Comparison of ENCODE assay signal across 14 cellular contexts in the genomic region with DNA sequence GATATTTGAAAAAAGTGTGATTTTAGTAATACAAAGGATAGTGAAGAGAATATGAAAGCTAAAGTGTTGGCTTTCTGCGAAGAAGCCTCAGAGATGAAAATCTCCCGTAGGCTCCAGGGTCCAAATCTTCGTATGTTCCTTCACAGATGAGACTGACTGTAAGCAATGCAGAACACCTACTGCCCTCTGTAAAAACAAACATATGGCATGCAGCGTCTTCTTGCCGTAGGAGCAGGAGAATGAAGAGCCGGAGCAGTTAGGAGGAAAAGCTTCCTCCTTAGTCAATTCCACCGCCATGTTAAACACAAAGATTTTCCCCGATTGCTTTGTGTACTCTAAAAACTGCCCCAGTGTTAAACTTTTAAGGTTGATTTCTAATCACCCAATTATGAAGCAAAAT. TPM values are rescaled to one million over a fixed set of nuclear protein-coding genes. Genes with fewer than 3 reads are reported as not detected.
DNase-seq lines count a peak whose midpoint lies in the region; ATAC-seq, FAIRE-seq and TF ChIP-seq lines count a peak whose summit lies in the region.
"Had no signal": no experiment of that assay in that cellular context is flagged by ENCODE, and none has a peak within 500 bp of the region (broad histone marks: within the 10 kb centered on the region; RNA-seq: fewer than 3 reads in every experiment).

No MANE protein-coding gene starts in this region.

- no peak overlapping the region for H3K4me3 Mint-ChIP-seq in stimulated activated memory B cell treated with anti-CD40 and anti-IgM and Interleukin-4, amounts not matched to agents 10 μg/mL and 1 μg/mL and 100 μg/mL, for 72 hours

- H3K27ac ChIP-seq in duodenal mucosa (ENCODE audit: low read depth, low read length): no peak overlapping the region
- H3K27ac ChIP-seq: Peyer's patch had no signal

- H3K27me3 Mint-ChIP-seq in stimulated activated memory B cell treated with anti-CD40 and anti-IgM and Interleukin-4, amounts not matched to agents 10 μg/mL and 1 μg/mL and 100 μg/mL, for 72 hours: no peaks in the 10 kb centered on the region
- H3K27me3 Mint-ChIP-seq: brain had no signal

- no peak for TF ChIP-seq POLR2A in GM12892 (IDR thresholded peaks at IDR 0.05; ENCODE audit: low read depth, low read length)

- no peak for ATAC-seq in stimulated activated memory B cell treated with anti-CD40 and anti-IgM and Interleukin-4, amounts not matched to agents 10 μg/mL and 1 μg/mL and 100 μg/mL, for 72 hours

- H3K9me3 Mint-ChIP-seq in stimulated activated memory B cell treated with anti-CD40 and anti-IgM and Interleukin-4, amounts not matched to agents 10 μg/mL and 1 μg/mL and 100 μg/mL, for 72 hours: no peaks in the 10 kb centered on the region
- H3K9me3 Mint-ChIP-seq: brain had no signal

- H3K36me3 Mint-ChIP-seq in stimulated activated memory B cell treated with anti-CD40 and anti-IgM and Interleukin-4, amounts not matched to agents 10 μg/mL and 1 μg/mL and 100 μg/mL, for 72 hours: peaks cover 10% of the 10 kb centered on the region

- H3K4me1 ChIP-seq in duodenal mucosa (ENCODE audit: control insufficient read depth in 1 of 2, insufficient read depth in 2 of 2, low read length in 2 of 2) (no peaks in the 10 kb centered on the region), mucosa of stomach (ENCODE audit: control insufficient read depth, insufficient read depth, low read length) (no peaks in the 10 kb centered on the region)
- H3K4me1 ChIP-seq: Peyer's patch had no signal

- peak; percentile 68 for DNase-seq in Caki2 (ENCODE audit: low read depth)
- peak; percentile 31 for DNase-seq in NCI-H2227 (lab: John Stamatoyannopoulos, UW; ENCODE audit: unreplicated experiment)
- DNase-seq in GM12892 (ENCODE audit: insufficient read length): no peak
- no peak for DNase-seq in H7
- no peak for DNase-seq in stimulated activated naive CD4-positive, alpha-beta T cell (lab: John Stamatoyannopoulos, UW)
- DNase-seq: activated T-cell treated with anti-CD3 and anti-CD28 coated beads, Interleukin-2, amount 50 U/mL, for 48 hours; GDM1; Peyer's patch; stimulated activated CD4-positive, alpha-beta T cell treated with anti-CD3 and anti-CD28 coated beads, Interleukin-4, amount 100 ng/mL, for 24 hours had no signal

- H3K36me3 ChIP-seq in duodenal mucosa (ENCODE audit: control insufficient read depth in 1 of 2, insufficient read depth in 2 of 2, low read length in 2 of 2): no peaks in the 10 kb centered on the region
- H3K36me3 ChIP-seq in mucosa of stomach (ENCODE audit: control insufficient read depth, insufficient read depth, low read length): no peaks in the 10 kb centered on the region
- no peaks in the 10 kb centered on the region for H3K36me3 ChIP-seq in H7 (replicated peaks; ENCODE audit: control insufficient read depth, insufficient read depth, low read length)
- H3K36me3 ChIP-seq: Peyer's patch had no signal

- no peaks in the 10 kb centered on the region for H3K27me3 ChIP-seq in duodenal mucosa (ENCODE audit: control insufficient read depth in 1 of 2, insufficient read depth in 2 of 2, low read length in 2 of 2)
- H3K27me3 ChIP-seq in mucosa of stomach (ENCODE audit: control insufficient read depth, insufficient read depth, low read length): no peaks in the 10 kb centered on the region
- no peaks in the 10 kb centered on the region for H3K27me3 ChIP-seq in H7 (ENCODE audit: control insufficient read depth, insufficient read depth, low read length)
- H3K27me3 ChIP-seq: Peyer's patch had no signal

- H3K9ac ChIP-seq in duodenal mucosa (ENCODE audit: low read depth in 1 of 2, low read length in 2 of 2): peak overlapping the region in 1 of 2 donors; percentile 34
- H3K9ac ChIP-seq in mucosa of stomach (ENCODE audit: low read length): peak overlapping the region; percentile 68

- H3K9me3 ChIP-seq in duodenal mucosa (ENCODE audit: control insufficient read depth in 1 of 2, low read length in 2 of 2) (no peaks in the 10 kb centered on the region), mucosa of stomach (ENCODE audit: control insufficient read depth, low read length) (no peaks in the 10 kb centered on the region)
- H3K9me3 ChIP-seq: Peyer's patch had no signal

- FAIRE-seq in GM12892 (lab: Jason Lieb, UNC): no peak
- FAIRE-seq: HTR-8/SVneo had no signal

- no peaks in the 10 kb centered on the region for H3K4me1 Mint-ChIP-seq in stimulated activated memory B cell treated with anti-CD40 and anti-IgM and Interleukin-4, amounts not matched to agents 10 μg/mL and 1 μg/mL and 100 μg/mL, for 72 hours

- H3K4me3 ChIP-seq in duodenal mucosa (ENCODE audit: low read depth in 1 of 2, low read length in 2 of 2) (peak overlapping the region; percentile 37 to 50), mucosa of stomach (ENCODE audit: low read length) (peak overlapping the region; percentile 26), H7 (ENCODE audit: insufficient read depth, low read depth, low read length) (no peak overlapping the region)

- in situ Hi-C loops in Caki2 (cut with HindIII; ENCODE audit: low pct_unique_long_range_greater_than_20kb, low sequenced_read_pairs): no loop called here

- H3K27ac Mint-ChIP-seq in stimulated activated memory B cell treated with anti-CD40 and anti-IgM and Interleukin-4, amounts not matched to agents 10 μg/mL and 1 μg/mL and 100 μg/mL, for 72 hours: no peak overlapping the region

RNA-seq across cellular contexts. Expression of a gene that starts 22.5 kb away (rescaled TPM):
- 18.6 and 26.2 TPM in 2 replicates for total RNA-seq in Caki2 (2014; rRNA removed; shearing (Covaris generic); ENCODE audit: low replicate concordance)
- polyA plus RNA-seq in GM12892 (2012; ENCODE audit: missing spikeins): 19.4 TPM
- total RNA-seq in H7 (2014; rRNA removed; shearing (Covaris generic)): 20.5 and 29.1 TPM in 2 replicates

RNA-seq across cellular contexts. Expression of a gene that starts 22.6 kb away (rescaled TPM):
- 17.2 and 35.7 TPM in 2 replicates for total RNA-seq in Caki2 (2014; rRNA removed; shearing (Covaris generic); ENCODE audit: low replicate concordance)
- polyA plus RNA-seq in GM12892 (2012; ENCODE audit: missing spikeins): 20.8 TPM
- total RNA-seq in H7 (2014; rRNA removed; shearing (Covaris generic)): 27.1 and 43.0 TPM in 2 replicates

Comparison
In these comparisons a context has a peak if more than half of its experiments do, and no peak if none do; other contexts are left out.
1. DNase-seq: peak in Caki2 (single experiment) and NCI-H2227 (single experiment); none in GM12892 (single experiment), H7 (single experiment) and stimulated activated naive CD4-positive, alpha-beta T cell (0 of 6).